15 cellular contexts compared by ENCODE assay signal in the genomic region with DNA sequence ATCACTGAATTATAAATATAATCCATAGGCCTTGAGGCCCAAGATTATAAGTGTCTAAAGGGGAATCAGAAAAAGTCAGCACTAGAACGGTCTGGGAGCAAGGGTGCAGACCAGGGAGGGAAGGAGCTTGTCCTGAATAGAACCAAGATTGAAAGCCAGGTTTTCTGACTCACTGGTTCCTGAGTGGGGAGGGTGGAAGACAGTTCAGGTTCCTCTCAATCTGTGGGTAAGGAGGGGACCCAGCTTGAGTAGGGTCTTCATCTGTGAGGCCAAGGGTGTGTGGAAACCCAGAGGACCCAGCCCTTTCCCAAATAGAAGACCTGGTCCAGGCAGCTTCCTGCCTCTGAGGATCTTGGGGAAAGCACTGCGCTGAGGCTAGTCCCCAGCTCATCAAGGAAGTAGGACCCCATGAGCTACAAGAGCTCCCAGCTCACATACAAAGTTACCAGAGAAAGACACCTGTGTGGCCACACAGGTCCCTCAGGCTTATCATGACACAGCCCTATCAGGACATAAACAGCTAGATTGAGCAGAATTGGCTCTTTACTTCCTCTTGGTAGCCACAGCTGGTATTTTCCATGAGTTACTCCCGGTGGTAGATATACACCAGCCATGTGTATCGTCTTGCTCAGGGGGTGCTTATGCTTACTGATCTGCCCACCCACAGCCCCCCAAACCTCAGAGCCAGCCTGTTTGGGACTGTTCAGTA. TPM values are rescaled to one million over a fixed set of nuclear protein-coding genes. Genes with fewer than 3 reads are reported as not detected.
A peak's percentile ranks its signal among the peaks of the same experiment; 100 is the strongest.
DNase-seq lines count a peak whose midpoint lies in the region; ATAC-seq and TF ChIP-seq lines count a peak whose summit lies in the region.
"Had no signal": no experiment of that assay in that cellular context is flagged by ENCODE, and none has a peak within 500 bp of the region (broad histone marks: within the 10 kb centered on the region; RNA-seq: fewer than 3 reads in every experiment).

No MANE protein-coding gene starts in this region.

- no peak for ATAC-seq in stimulated activated effector memory CD8-positive, alpha-beta T cell treated with anti-CD3 and anti-CD28 coated beads, Interleukin-12 subunit alpha, Interleukin-12 subunit beta, amount 100 ng/mL, for 72 hours
- no peak for ATAC-seq in HG03460 (IDR thresholded peaks at IDR 0.05; ENCODE audit: unreplicated experiment)
- ATAC-seq: naive thymus-derived CD8-positive, alpha-beta T cell had no signal

- H3K4me1 Mint-ChIP-seq in T-helper 2 cell treated with Interferon-gamma antibody and Interleukin-4, amounts not matched to agents 5 μg/mL and 100 μg/mL, for 36 hours (ENCODE audit: low read depth), result peaks cover 23% of the 10 kb centered on the region
- peaks cover 57% of the 10 kb centered on the region for H3K4me1 Mint-ChIP-seq in brain
- peaks cover 28% of the 10 kb centered on the region for H3K4me1 Mint-ChIP-seq in stimulated activated effector memory CD8-positive, alpha-beta T cell treated with anti-CD3 and anti-CD28 coated beads, Interleukin-12 subunit alpha, Interleukin-12 subunit beta, amount 100 ng/mL, for 72 hours

- H3K27ac Mint-ChIP-seq in T-helper 2 cell treated with Interferon-gamma antibody and Interleukin-4, amounts not matched to agents 5 μg/mL and 100 μg/mL, for 36 hours, result peak overlapping the region; percentile 36
- peak overlapping the region in 4 of 5 experiments; percentile 34 to 88 (median 50) for H3K27ac Mint-ChIP-seq in brain
- peak overlapping the region; percentile 81 for H3K27ac Mint-ChIP-seq in stimulated activated effector memory CD8-positive, alpha-beta T cell treated with anti-CD3 and anti-CD28 coated beads, Interleukin-12 subunit alpha, Interleukin-12 subunit beta, amount 100 ng/mL, for 72 hours
- H3K27ac Mint-ChIP-seq: activated CD4-positive, alpha-beta memory T cell treated with anti-CD3 and anti-CD28 coated beads, Interleukin-2, amount 10 ng/mL, durations not matched to agents 7 days and 5 days had no signal

- H3K79me2 ChIP-seq in MM.1S (ENCODE audit: low read length), result peaks cover 9% of the 10 kb centered on the region

- no peaks in the 10 kb centered on the region for H3K9me2 ChIP-seq in MM.1S (replicated peaks; ENCODE audit: insufficient read depth, low read length)

- H3K4me2 ChIP-seq in MM.1S (ENCODE audit: low read depth, low read length), result no peak overlapping the region

- no peak overlapping the region for H2AFZ ChIP-seq in MM.1S (ENCODE audit: low read length)

- H3F3A ChIP-seq in MM.1S (ENCODE audit: insufficient read depth, low read length), result peaks cover 42% of the 10 kb centered on the region

- peaks cover 9% of the 10 kb centered on the region; the same call in 1 of the 2 replicates for H3K4me1 ChIP-seq in MM.1S (ENCODE audit: low read length)

- peaks cover 2% of the 10 kb centered on the region for H3K36me3 Mint-ChIP-seq in T-helper 2 cell treated with Interferon-gamma antibody and Interleukin-4, amounts not matched to agents 5 μg/mL and 100 μg/mL, for 36 hours (ENCODE audit: low read depth)
- peaks cover 9% of the 10 kb centered on the region for H3K36me3 Mint-ChIP-seq in brain
- H3K36me3 Mint-ChIP-seq in stimulated activated effector memory CD8-positive, alpha-beta T cell treated with anti-CD3 and anti-CD28 coated beads, Interleukin-12 subunit alpha, Interleukin-12 subunit beta, amount 100 ng/mL, for 72 hours, result peaks cover 29% of the 10 kb centered on the region

- no peaks in the 10 kb centered on the region for H3K27me3 ChIP-seq in MM.1S (replicated peaks; ENCODE audit: insufficient read depth, low read length)
- H3K27me3 ChIP-seq: SJSA1 had no signal

- H3K27ac ChIP-seq in MM.1S (ENCODE audit: low read length), result peak overlapping the region; percentile 8; the same call in 1 of the 2 replicates
- H3K27ac ChIP-seq: SJSA1 had no signal

- TF ChIP-seq CTCF in MM.1S (IDR thresholded peaks at IDR 0.05; ENCODE audit: low read length), result no peak
- TF ChIP-seq CTCF in brain (conservative IDR thresholded peaks at IDR 0.05), result no peak

- no peak for DNase-seq in T-helper 2 cell treated with Interferon-gamma antibody and Interleukin-4, amounts not matched to agents 5 μg/mL and 100 μg/mL, for 36 hours (ENCODE audit: low spot score)
- no peak for DNase-seq in T-helper 2 cell
- DNase-seq in MM.1S, result no peak
- DNase-seq in stimulated activated effector memory CD8-positive, alpha-beta T cell treated with anti-CD3 and anti-CD28 coated beads, Interleukin-12 subunit alpha, Interleukin-12 subunit beta, amount 100 ng/mL, for 72 hours (ENCODE audit: low spot score in 2 of 2), result no peak
- DNase-seq in MV-4-11 (lab: John Stamatoyannopoulos, UW), result no peak
- no peak for DNase-seq in SHP77 treated with DMSO at 0.1 percent for 48 hours (lab: John Stamatoyannopoulos, UW)
- DNase-seq: activated CD4-positive, alpha-beta memory T cell treated with anti-CD3 and anti-CD28 coated beads, Interleukin-2, amount 10 ng/mL, durations not matched to agents 7 days and 5 days; KBM-7; naive thymus-derived CD8-positive, alpha-beta T cell; NCI-H1436; NK-92 treated with Interleukin-12 subunit alpha and Interleukin-12 subunit beta, amount 100 ng/mL, for 24 hours had no signal

- no peaks in the 10 kb centered on the region for H3K9me3 ChIP-seq in MM.1S (replicated peaks; ENCODE audit: insufficient read depth, low read length)
- H3K9me3 ChIP-seq: SJSA1 had no signal

- H3K36me3 ChIP-seq in MM.1S (replicated peaks; ENCODE audit: insufficient read depth, low read length), result peaks cover 5% of the 10 kb centered on the region; the same call in 1 of the 2 replicates

- no peaks in the 10 kb centered on the region for H4K20me1 ChIP-seq in MM.1S (ENCODE audit: insufficient read depth, low read length)

- no peaks in the 10 kb centered on the region for H3K27me3 Mint-ChIP-seq in T-helper 2 cell treated with Interferon-gamma antibody and Interleukin-4, amounts not matched to agents 5 μg/mL and 100 μg/mL, for 36 hours (ENCODE audit: low read depth)
- H3K27me3 Mint-ChIP-seq in brain, result peaks cover 4% of the 10 kb centered on the region
- H3K27me3 Mint-ChIP-seq: activated CD4-positive, alpha-beta memory T cell treated with anti-CD3 and anti-CD28 coated beads, Interleukin-2, amount 10 ng/mL, durations not matched to agents 7 days and 5 days had no signal

- no peaks in the 10 kb centered on the region for H3K9me3 Mint-ChIP-seq in T-helper 2 cell treated with Interferon-gamma antibody and Interleukin-4, amounts not matched to agents 5 μg/mL and 100 μg/mL, for 36 hours
- H3K9me3 Mint-ChIP-seq in brain, result no peaks in the 10 kb centered on the region
- H3K9me3 Mint-ChIP-seq in stimulated activated effector memory CD8-positive, alpha-beta T cell treated with anti-CD3 and anti-CD28 coated beads, Interleukin-12 subunit alpha, Interleukin-12 subunit beta, amount 100 ng/mL, for 72 hours, result no peaks in the 10 kb centered on the region
- H3K9me3 Mint-ChIP-seq: activated CD4-positive, alpha-beta memory T cell treated with anti-CD3 and anti-CD28 coated beads, Interleukin-2, amount 10 ng/mL, durations not matched to agents 7 days and 5 days; naive thymus-derived CD8-positive, alpha-beta T cell had no signal

- no peak overlapping the region for H3K4me3 ChIP-seq in MM.1S (ENCODE audit: low read length)
- H3K4me3 ChIP-seq: lung, SJSA1 had no signal

- no peak overlapping the region for H3K4me3 Mint-ChIP-seq in T-helper 2 cell treated with Interferon-gamma antibody and Interleukin-4, amounts not matched to agents 5 μg/mL and 100 μg/mL, for 36 hours
- H3K4me3 Mint-ChIP-seq in brain, result peak overlapping the region in 2 of 5 experiments; percentile 24 to 43
- no peak overlapping the region for H3K4me3 Mint-ChIP-seq in stimulated activated effector memory CD8-positive, alpha-beta T cell treated with anti-CD3 and anti-CD28 coated beads, Interleukin-12 subunit alpha, Interleukin-12 subunit beta, amount 100 ng/mL, for 72 hours
- H3K4me3 Mint-ChIP-seq: activated CD4-positive, alpha-beta memory T cell treated with anti-CD3 and anti-CD28 coated beads, Interleukin-2, amount 10 ng/mL, durations not matched to agents 7 days and 5 days; naive thymus-derived CD8-positive, alpha-beta T cell had no signal

- no peak overlapping the region for H3K9ac ChIP-seq in MM.1S (ENCODE audit: low read length)

RNA-seq across cellular contexts. Expression of gene LENEP, which starts 1.0 kb away (rescaled TPM):
- not detected for polyA plus RNA-seq in brain (ENCODE audit: insufficient read depth, low read depth, low replicate concordance)
- polyA plus RNA-seq: naive thymus-derived CD8-positive, alpha-beta T cell had no signal

RNA-seq across cellular contexts. Expression of gene ZBTB7B, which starts 8.2 kb away (rescaled TPM):
- polyA plus RNA-seq in brain (ENCODE audit: insufficient read depth, low read depth, low replicate concordance), result 25.7 TPM

RNA-seq across cellular contexts. Expression of gene FLAD1, which starts 11.3 kb away (rescaled TPM):
- 47.9 TPM for polyA plus RNA-seq in brain (ENCODE audit: insufficient read depth, low read depth, low replicate concordance)

RNA-seq across cellular contexts. Expression of gene CKS1B, which starts 19.9 kb away (rescaled TPM):
- polyA plus RNA-seq in brain (ENCODE audit: insufficient read depth, low read depth, low replicate concordance), result 183 TPM

RNA-seq across cellular contexts. Expression of gene SHC1, which starts 23.9 kb away (rescaled TPM):
- polyA plus RNA-seq in brain (ENCODE audit: insufficient read depth, low read depth, low replicate concordance), result 38.3 TPM
